9 cellular contexts compared by ENCODE assay signal in genomic region chr7:6578114-6579084, GRCh38. TPM values are rescaled to one million over a fixed set of nuclear protein-coding genes. Genes with fewer than 3 reads are reported as not detected.
A peak's percentile ranks its signal among the peaks of the same experiment; 100 is the strongest.
DNase-seq lines count a peak whose midpoint lies in the region; ATAC-seq and TF ChIP-seq lines count a peak whose summit lies in the region.
"Had no signal": no experiment of that assay in that cellular context is flagged by ENCODE, and none has a peak within 500 bp of the region (broad histone marks: within the 10 kb centered on the region; RNA-seq: fewer than 3 reads in every experiment).

No MANE protein-coding gene starts in this region.

- no peak overlapping the region; the same call in 1 of the 2 replicates for H3K4me2 ChIP-seq in IMR-90 (ENCODE audit: low read depth, low read length)

- TF ChIP-seq POLR2A in IMR-90 (IDR thresholded peaks at IDR 0.05; ENCODE audit: low read depth, low read length) (no peak), body of pancreas (IDR thresholded peaks at IDR 0.05) (no peak)

- H3K23ac ChIP-seq in IMR-90 (ENCODE audit: low read depth, low read length) = no peak overlapping the region

- BruUV-seq in IMR-90 (replicated peaks; lab: Mats Ljungman, UMichigan) = TSS peak; percentile 66

- no peak overlapping the region for H2BK5ac ChIP-seq in IMR-90 (ENCODE audit: low read depth, low read length, poor library complexity, severe bottlenecking)

- no peak overlapping the region for H3K9ac ChIP-seq in IMR-90 (ENCODE audit: low read depth, low read length)
- no peak overlapping the region for H3K9ac ChIP-seq in muscle layer of colon (ENCODE audit: low read length)

- H3K4me1 ChIP-seq in IMR-90 (ENCODE audit: control insufficient read depth, insufficient read depth, low read length) = peaks cover 6% of the 10 kb centered on the region
- H3K4me1 ChIP-seq in body of pancreas = peaks cover 15% of the 10 kb centered on the region
- H3K4me1 ChIP-seq in muscle layer of colon (ENCODE audit: insufficient read depth, low read length) = peaks cover 4% of the 10 kb centered on the region

- H3K27me3 ChIP-seq in IMR-90 (ENCODE audit: control insufficient read depth, insufficient read depth, low read length) (no peaks in the 10 kb centered on the region), body of pancreas (no peaks in the 10 kb centered on the region), muscle layer of colon (ENCODE audit: control insufficient read depth in 1 of 2, insufficient read depth in 2 of 2, low read length in 2 of 2) (no peaks in the 10 kb centered on the region)

- no peak for ATAC-seq in IMR-90 (ENCODE audit: low read depth)
- ATAC-seq in body of pancreas = no peak
- ATAC-seq in HG02938 (IDR thresholded peaks at IDR 0.05; ENCODE audit: unreplicated experiment) = no peak
- ATAC-seq in GM21576 (IDR thresholded peaks at IDR 0.05; ENCODE audit: unreplicated experiment) = no peak
- no peak for ATAC-seq in GM18867 (IDR thresholded peaks at IDR 0.05; ENCODE audit: unreplicated experiment)

- H3K4me3 ChIP-seq in AG04449 (ENCODE audit: low read depth, low read length) (peak overlapping the region; percentile 74), IMR-90 (ENCODE audit: insufficient read depth, low read depth, low read length) (no peak overlapping the region; the same call in 1 of the 2 replicates), body of pancreas (no peak overlapping the region), muscle layer of colon (ENCODE audit: low read depth in 1 of 2, low read length in 2 of 2) (peak overlapping the region in 1 of 2 donors; percentile 62)

- H3K9me1 ChIP-seq in IMR-90 (ENCODE audit: insufficient read depth, low read length) = peaks cover 4% of the 10 kb centered on the region

- no peak for TF ChIP-seq RAD21 in IMR-90 (IDR thresholded peaks at IDR 0.05; ENCODE audit: low read length)

- no peak overlapping the region for H4K5ac ChIP-seq in IMR-90 (ENCODE audit: low read depth, low read length)

- H2AK5ac ChIP-seq in IMR-90 (ENCODE audit: low read depth, low read length) = no peak overlapping the region

- peak overlapping the region; percentile 19 for H2AK9ac ChIP-seq in IMR-90 (replicated peaks; ENCODE audit: low read depth, low read length, poor library complexity)

- CTCF ChIA-PET in AG04449 (lab: Yijun Ruan, JAX) (interaction anchor here (0.6 to 6.3 kb wide), 5 partner anchors 11 to 82 kb away, joined by 3 to 63 read pairs (median 4); partner anchors contain the start of gene INTS15), IMR-90 (lab: Yijun Ruan, JAX) (interaction anchor here (0.6 to 1.9 kb wide), 2 partner anchors 11 to 69 kb away, joined by 3 to 10 read pairs; partner anchors contain the start of gene INTS15)

- no peak overlapping the region for H4K91ac ChIP-seq in IMR-90 (ENCODE audit: insufficient read depth, low read depth, low read length)

- DNase-seq in AG04449 (ENCODE audit: low read depth, low spot score) = no peak
- peak; percentile 29 for DNase-seq in IMR-90
- DNase-seq in body of pancreas = no peak
- DNase-seq in hypothalamus (lab: John Stamatoyannopoulos, UW) = no peak

- no peak overlapping the region for H3K56ac ChIP-seq in IMR-90 (ENCODE audit: extremely low read depth, insufficient read depth, low read length)

- H2BK120ac ChIP-seq in IMR-90 (ENCODE audit: low read depth, low read length) = no peak overlapping the region

- no peak overlapping the region for H3K14ac ChIP-seq in IMR-90 (replicated peaks; ENCODE audit: low read depth, low read length)

- TF ChIP-seq CTCF in AG04449 (IDR thresholded peaks at IDR 0.05; ENCODE audit: insufficient read depth, low read length, missing control alignments) (no peak), IMR-90 (conservative IDR thresholded peaks at IDR 0.05; ENCODE audit: low read depth, low read length) (no peak), body of pancreas (IDR thresholded peaks at IDR 0.05) (no peak)

- peaks cover 0 to 19% of the 10 kb centered on the region in 2 experiments; a peak in 3 of 4 replicates for H3K79me1 ChIP-seq in IMR-90 (ENCODE audit: low read depth in 1 of 2, low read length in 2 of 2)

- H3K9me3 ChIP-seq in IMR-90 (ENCODE audit: control insufficient read depth, insufficient read depth, low read length) = no peaks in the 10 kb centered on the region
- no peaks in the 10 kb centered on the region for H3K9me3 ChIP-seq in body of pancreas
- H3K9me3 ChIP-seq in muscle layer of colon (ENCODE audit: low read length) = no peaks in the 10 kb centered on the region

- POLR2A ChIA-PET in AG04449 (lab: Yijun Ruan, JAX) = interaction anchor here (4.1 kb wide), 1 partner anchor 12 kb away, joined by 21 read pairs; the partner anchor contains the start of gene INTS15
- POLR2A ChIA-PET in IMR-90 (lab: Charles Lee; ENCODE audit: unreplicated experiment) = interaction anchor here (0.6 kb wide), 1 partner anchor 15 kb away, joined by 21 read pairs; no protein-coding TSS in a partner anchor

- no peak overlapping the region for H2AFZ ChIP-seq in IMR-90 (replicated peaks; ENCODE audit: low read length, poor library complexity)

- peak overlapping the region; percentile 14 to 94; a peak in 2 of 4 replicates for H4K8ac ChIP-seq in IMR-90 (ENCODE audit: low read depth in 2 of 2, low read length in 2 of 2)

- H2BK20ac ChIP-seq in IMR-90 (ENCODE audit: low read depth, low read length) = no peak overlapping the region

- intact Hi-C loops in IMR-90 (cut with micrococcal nuclease) = no loop called here
- intact Hi-C loops in body of pancreas (cut with DNase I) = no loop called here

- no peaks in the 10 kb centered on the region for H4K20me1 ChIP-seq in IMR-90 (ENCODE audit: insufficient read depth, low read length)

- dilution Hi-C loops in IMR-90 (cut with HindIII; ENCODE audit: low sequenced_read_pairs, unreplicated experiment) = no loop called here

- H3K27ac ChIP-seq in IMR-90 (ENCODE audit: insufficient read depth, low read length) (no peak overlapping the region; the same call in 1 of the 2 replicates), body of pancreas (peak overlapping the region in 3 of 4 donors; percentile 82 to 97 (median 89)), muscle layer of colon (ENCODE audit: low read depth, low read length) (peak overlapping the region; percentile 91)

- H3K4ac ChIP-seq in IMR-90 (ENCODE audit: low read depth, low read length) = no peak overlapping the region

- WGBS in IMR-90 (ENCODE audit: extremely low coverage in 2 of 2, insufficient read length in 1 of 2), 2 experiments = 73% methylated on average over 3 of the region's 18 CpGs; no CpG with 5 or more reads in 1 of the 2 experiments
- WGBS in body of pancreas, 2 donors = 70 to 78% methylated on average over 16 to 18 of the region's 18 CpGs

- no peak overlapping the region for H2BK15ac ChIP-seq in IMR-90 (ENCODE audit: low read depth, low read length)

- no peak overlapping the region for H3K18ac ChIP-seq in IMR-90 (ENCODE audit: low read depth, low read length)

- in situ Hi-C loops in IMR-90 (cut with MboI; ENCODE audit: low sequenced_read_pairs) = no loop called here

- H3K36me3 ChIP-seq in IMR-90 (ENCODE audit: control insufficient read depth, insufficient read depth, low read length) (peaks cover 21% of the 10 kb centered on the region), body of pancreas (replicated peaks in 1 of 2; ENCODE audit: insufficient read depth in 1 of 2, low read depth in 2 of 2) (peaks cover 0 to 8% of the 10 kb centered on the region in 2 donors), muscle layer of colon (ENCODE audit: insufficient read depth, low read length) (peaks cover 31% of the 10 kb centered on the region)

TF ChIP-seq in IMR-90, 13 proteins besides CTCF, POLR2A, EP300 and RAD21:
- no peak for TF ChIP-seq NFE2L2 (IDR thresholded peaks at IDR 0.05; ENCODE audit: low read depth, low read length)
- TF ChIP-seq CEBPB (IDR thresholded peaks at IDR 0.05; ENCODE audit: low read depth, low read length) = peak; percentile 48; the same call in 1 of the 2 replicates

RNA-seq across cellular contexts. Expression of gene ZDHHC4, which starts 1.1 kb away (rescaled TPM):
- total RNA-seq in IMR-90 (2012; rRNA removed) (40.0 and 58.3 TPM in 2 replicates), body of pancreas (10 to 100 TPM; 19.1 to 35.5 TPM)
- 42.4 and 43.9 TPM in 2 replicates for polyA plus RNA-seq in IMR-90 (2012; rRNA removed)
- 44.3 and 54.2 TPM in 2 replicates for polyA plus RNA-seq in IMR-90 (2012; cell fraction: cytosol; rRNA removed)
- polyA plus RNA-seq in IMR-90 (2012; cell fraction: nucleus; rRNA removed; ENCODE audit: low replicate concordance) = 21.2 and 39.8 TPM in 2 replicates

RNA-seq across cellular contexts. Expression of gene INTS15, which starts 11.4 kb away (rescaled TPM):
- total RNA-seq in IMR-90 (2012; rRNA removed) (6.1 and 7.0 TPM in 2 replicates), body of pancreas (10 to 100 TPM; 25.7 to 40.5 TPM)
- 20.4 and 20.8 TPM in 2 replicates for polyA plus RNA-seq in IMR-90 (2012; rRNA removed)
- polyA plus RNA-seq in IMR-90 (2012; cell fraction: cytosol; rRNA removed) = 15.0 and 24.5 TPM in 2 replicates
- 18.9 and 24.4 TPM in 2 replicates for polyA plus RNA-seq in IMR-90 (2012; cell fraction: nucleus; rRNA removed; ENCODE audit: low replicate concordance)

RNA-seq across cellular contexts. Expression of gene GRID2IP, which starts 27.1 kb away (rescaled TPM):
- total RNA-seq in IMR-90 (2012; rRNA removed) (not detected in 2 replicates), body of pancreas (1 to 10 TPM; 1.0 to 1.6 TPM)
- polyA plus RNA-seq in IMR-90 (2012; rRNA removed) = not detected in 2 replicates
- not detected in 2 replicates for polyA plus RNA-seq in IMR-90 (2012; cell fraction: cytosol; rRNA removed)
- polyA plus RNA-seq in IMR-90 (2012; cell fraction: nucleus; rRNA removed; ENCODE audit: low replicate concordance) = 0.02 and 0.05 TPM in 2 replicates
- total RNA-seq: HT1080 had no signal

RNA-seq across cellular contexts. Expression of gene ZNF853, which starts 37.0 kb away (rescaled TPM):
- total RNA-seq in IMR-90 (2012; rRNA removed) (3.3 and 3.4 TPM in 2 replicates), body of pancreas (10 to 100 TPM in 1 of 2 donors, 1 to 10 TPM in 1; 3.6 to 11.2 TPM)
- polyA plus RNA-seq in IMR-90 (2012; rRNA removed) = 3.4 TPM in 2 replicates
- polyA plus RNA-seq in IMR-90 (2012; cell fraction: cytosol; rRNA removed) = 2.0 and 5.4 TPM in 2 replicates
- 2.0 and 2.5 TPM in 2 replicates for polyA plus RNA-seq in IMR-90 (2012; cell fraction: nucleus; rRNA removed; ENCODE audit: low replicate concordance)

RNA-seq across cellular contexts. Expression of gene ZNF316, which starts 58.7 kb away (rescaled TPM):
- total RNA-seq in IMR-90 (2012; rRNA removed) = 3.2 and 6.1 TPM in 2 replicates
- polyA plus RNA-seq in IMR-90 (2012; rRNA removed) = 7.2 and 8.8 TPM in 2 replicates
- 4.3 and 7.0 TPM in 2 replicates for polyA plus RNA-seq in IMR-90 (2012; cell fraction: cytosol; rRNA removed)
- polyA plus RNA-seq in IMR-90 (2012; cell fraction: nucleus; rRNA removed; ENCODE audit: low replicate concordance) = 37.8 and 74.7 TPM in 2 replicates
- total RNA-seq in body of pancreas = 10 to 100 TPM; 29.1 to 69.5 TPM
